In the genomic region with DNA sequence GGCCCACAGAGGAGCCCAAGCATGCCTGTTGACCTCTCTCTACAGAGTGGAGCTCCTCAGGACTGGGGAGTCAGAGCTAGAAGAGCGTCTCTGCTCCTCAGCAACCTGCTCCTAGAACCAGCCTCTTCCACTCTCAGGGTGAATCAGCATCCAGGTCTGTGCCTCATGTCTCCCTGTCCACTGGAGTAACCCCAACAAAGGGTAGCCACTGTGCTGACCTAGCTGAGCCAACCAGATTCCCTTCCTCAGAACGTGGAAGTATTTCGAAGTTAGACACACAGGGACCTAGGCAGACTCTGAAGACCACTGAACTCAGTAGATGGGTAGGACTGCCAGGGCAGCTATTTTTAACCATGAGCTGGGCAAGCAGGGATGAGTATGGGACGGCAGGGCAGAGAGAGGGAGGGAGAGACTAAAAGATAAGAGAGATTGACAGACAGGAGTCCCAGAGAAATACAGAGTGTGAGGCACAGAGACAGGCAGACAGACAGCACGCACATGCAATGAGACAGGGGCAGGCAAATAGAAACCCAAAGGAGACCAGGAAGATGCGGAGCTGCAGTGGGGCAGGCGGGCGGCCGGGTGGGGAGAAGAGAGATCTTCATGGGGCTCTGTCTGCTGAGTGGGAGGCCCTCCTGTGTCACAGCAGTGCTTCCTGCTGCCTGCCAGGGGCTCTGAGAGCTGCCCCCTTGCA, we compare ENCODE assay signal across 1 cellular context.
TF ChIP-seq lines count a peak whose summit lies in the region.

No MANE protein-coding gene starts in this region.

TF ChIP-seq in K562, 482 proteins besides CTCF, POLR2A, EP300 and RAD21 (continued from another document and continues in another):
- TF ChIP-seq, protein P1, sequence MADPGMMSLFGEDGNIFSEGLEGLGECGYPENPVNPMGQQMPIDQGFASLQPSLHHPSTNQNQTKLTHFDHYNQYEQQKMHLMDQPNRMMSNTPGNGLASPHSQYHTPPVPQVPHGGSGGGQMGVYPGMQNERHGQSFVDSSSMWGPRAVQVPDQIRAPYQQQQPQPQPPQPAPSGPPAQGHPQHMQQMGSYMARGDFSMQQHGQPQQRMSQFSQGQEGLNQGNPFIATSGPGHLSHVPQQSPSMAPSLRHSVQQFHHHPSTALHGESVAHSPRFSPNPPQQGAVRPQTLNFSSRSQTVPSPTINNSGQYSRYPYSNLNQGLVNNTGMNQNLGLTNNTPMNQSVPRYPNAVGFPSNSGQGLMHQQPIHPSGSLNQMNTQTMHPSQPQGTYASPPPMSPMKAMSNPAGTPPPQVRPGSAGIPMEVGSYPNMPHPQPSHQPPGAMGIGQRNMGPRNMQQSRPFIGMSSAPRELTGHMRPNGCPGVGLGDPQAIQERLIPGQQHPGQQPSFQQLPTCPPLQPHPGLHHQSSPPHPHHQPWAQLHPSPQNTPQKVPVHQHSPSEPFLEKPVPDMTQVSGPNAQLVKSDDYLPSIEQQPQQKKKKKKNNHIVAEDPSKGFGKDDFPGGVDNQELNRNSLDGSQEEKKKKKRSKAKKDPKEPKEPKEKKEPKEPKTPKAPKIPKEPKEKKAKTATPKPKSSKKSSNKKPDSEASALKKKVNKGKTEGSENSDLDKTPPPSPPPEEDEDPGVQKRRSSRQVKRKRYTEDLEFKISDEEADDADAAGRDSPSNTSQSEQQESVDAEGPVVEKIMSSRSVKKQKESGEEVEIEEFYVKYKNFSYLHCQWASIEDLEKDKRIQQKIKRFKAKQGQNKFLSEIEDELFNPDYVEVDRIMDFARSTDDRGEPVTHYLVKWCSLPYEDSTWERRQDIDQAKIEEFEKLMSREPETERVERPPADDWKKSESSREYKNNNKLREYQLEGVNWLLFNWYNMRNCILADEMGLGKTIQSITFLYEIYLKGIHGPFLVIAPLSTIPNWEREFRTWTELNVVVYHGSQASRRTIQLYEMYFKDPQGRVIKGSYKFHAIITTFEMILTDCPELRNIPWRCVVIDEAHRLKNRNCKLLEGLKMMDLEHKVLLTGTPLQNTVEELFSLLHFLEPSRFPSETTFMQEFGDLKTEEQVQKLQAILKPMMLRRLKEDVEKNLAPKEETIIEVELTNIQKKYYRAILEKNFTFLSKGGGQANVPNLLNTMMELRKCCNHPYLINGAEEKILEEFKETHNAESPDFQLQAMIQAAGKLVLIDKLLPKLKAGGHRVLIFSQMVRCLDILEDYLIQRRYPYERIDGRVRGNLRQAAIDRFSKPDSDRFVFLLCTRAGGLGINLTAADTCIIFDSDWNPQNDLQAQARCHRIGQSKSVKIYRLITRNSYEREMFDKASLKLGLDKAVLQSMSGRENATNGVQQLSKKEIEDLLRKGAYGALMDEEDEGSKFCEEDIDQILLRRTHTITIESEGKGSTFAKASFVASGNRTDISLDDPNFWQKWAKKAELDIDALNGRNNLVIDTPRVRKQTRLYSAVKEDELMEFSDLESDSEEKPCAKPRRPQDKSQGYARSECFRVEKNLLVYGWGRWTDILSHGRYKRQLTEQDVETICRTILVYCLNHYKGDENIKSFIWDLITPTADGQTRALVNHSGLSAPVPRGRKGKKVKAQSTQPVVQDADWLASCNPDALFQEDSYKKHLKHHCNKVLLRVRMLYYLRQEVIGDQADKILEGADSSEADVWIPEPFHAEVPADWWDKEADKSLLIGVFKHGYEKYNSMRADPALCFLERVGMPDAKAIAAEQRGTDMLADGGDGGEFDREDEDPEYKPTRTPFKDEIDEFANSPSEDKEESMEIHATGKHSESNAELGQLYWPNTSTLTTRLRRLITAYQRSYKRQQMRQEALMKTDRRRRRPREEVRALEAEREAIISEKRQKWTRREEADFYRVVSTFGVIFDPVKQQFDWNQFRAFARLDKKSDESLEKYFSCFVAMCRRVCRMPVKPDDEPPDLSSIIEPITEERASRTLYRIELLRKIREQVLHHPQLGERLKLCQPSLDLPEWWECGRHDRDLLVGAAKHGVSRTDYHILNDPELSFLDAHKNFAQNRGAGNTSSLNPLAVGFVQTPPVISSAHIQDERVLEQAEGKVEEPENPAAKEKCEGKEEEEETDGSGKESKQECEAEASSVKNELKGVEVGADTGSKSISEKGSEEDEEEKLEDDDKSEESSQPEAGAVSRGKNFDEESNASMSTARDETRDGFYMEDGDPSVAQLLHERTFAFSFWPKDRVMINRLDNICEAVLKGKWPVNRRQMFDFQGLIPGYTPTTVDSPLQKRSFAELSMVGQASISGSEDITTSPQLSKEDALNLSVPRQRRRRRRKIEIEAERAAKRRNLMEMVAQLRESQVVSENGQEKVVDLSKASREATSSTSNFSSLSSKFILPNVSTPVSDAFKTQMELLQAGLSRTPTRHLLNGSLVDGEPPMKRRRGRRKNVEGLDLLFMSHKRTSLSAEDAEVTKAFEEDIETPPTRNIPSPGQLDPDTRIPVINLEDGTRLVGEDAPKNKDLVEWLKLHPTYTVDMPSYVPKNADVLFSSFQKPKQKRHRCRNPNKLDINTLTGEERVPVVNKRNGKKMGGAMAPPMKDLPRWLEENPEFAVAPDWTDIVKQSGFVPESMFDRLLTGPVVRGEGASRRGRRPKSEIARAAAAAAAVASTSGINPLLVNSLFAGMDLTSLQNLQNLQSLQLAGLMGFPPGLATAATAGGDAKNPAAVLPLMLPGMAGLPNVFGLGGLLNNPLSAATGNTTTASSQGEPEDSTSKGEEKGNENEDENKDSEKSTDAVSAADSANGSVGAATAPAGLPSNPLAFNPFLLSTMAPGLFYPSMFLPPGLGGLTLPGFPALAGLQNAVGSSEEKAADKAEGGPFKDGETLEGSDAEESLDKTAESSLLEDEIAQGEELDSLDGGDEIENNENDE (IDR thresholded peaks at IDR 0.05; ENCODE audit: low read depth, low read length): no peak
- no peak for TF ChIP-seq CTCFL (IDR thresholded peaks at IDR 0.05; ENCODE audit: borderline replicate concordance, insufficient read depth, low read depth, low read length, poor library complexity, severe bottlenecking)
- no peak for TF ChIP-seq KLF13 (tag; IDR thresholded peaks at IDR 0.05; ENCODE audit: borderline replicate concordance, low read depth)
- TF ChIP-seq CXXC5 (CRISPR knock-in tag; IDR thresholded peaks at IDR 0.05): peak; percentile 13; the same call in 1 of the 2 replicates
- no peak for TF ChIP-seq CBX3 (IDR thresholded peaks at IDR 0.05; ENCODE audit: borderline replicate concordance in 1 of 2, low read length in 2 of 2)
- no peak for TF ChIP-seq FUS (optimal IDR thresholded peaks at IDR 0.05; ENCODE audit: low read depth, low read length)
- TF ChIP-seq ZNF124 (CRISPR knock-in tag; IDR thresholded peaks at IDR 0.05): no peak
- TF ChIP-seq, protein P2, sequence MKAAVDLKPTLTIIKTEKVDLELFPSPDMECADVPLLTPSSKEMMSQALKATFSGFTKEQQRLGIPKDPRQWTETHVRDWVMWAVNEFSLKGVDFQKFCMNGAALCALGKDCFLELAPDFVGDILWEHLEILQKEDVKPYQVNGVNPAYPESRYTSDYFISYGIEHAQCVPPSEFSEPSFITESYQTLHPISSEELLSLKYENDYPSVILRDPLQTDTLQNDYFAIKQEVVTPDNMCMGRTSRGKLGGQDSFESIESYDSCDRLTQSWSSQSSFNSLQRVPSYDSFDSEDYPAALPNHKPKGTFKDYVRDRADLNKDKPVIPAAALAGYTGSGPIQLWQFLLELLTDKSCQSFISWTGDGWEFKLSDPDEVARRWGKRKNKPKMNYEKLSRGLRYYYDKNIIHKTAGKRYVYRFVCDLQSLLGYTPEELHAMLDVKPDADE (conservative IDR thresholded peaks at IDR 0.05; ENCODE audit: control insufficient read depth, low read depth, low read length): no peak
- no peak for TF ChIP-seq TRIM24 (IDR thresholded peaks at IDR 0.05)
- no peak for TF ChIP-seq HINFP (tag; conservative IDR thresholded peaks at IDR 0.05; ENCODE audit: low read depth)
- TF ChIP-seq RBM34 (IDR thresholded peaks at IDR 0.05; ENCODE audit: borderline replicate concordance, insufficient read depth, low read length): no peak
- no peak for TF ChIP-seq YY1 (IDR thresholded peaks at IDR 0.05; ENCODE audit: borderline replicate concordance in 1 of 3, control insufficient read depth in 1 of 3, extremely low read depth in 1 of 3, insufficient read depth in 3 of 3, insufficient read length in 1 of 3, insufficient replicate concordance in 2 of 3, low read depth in 1 of 3, low read length in 2 of 3)
- TF ChIP-seq HBP1 (CRISPR knock-in tag; IDR thresholded peaks at IDR 0.05): no peak
- no peak for TF ChIP-seq ZNF609 (CRISPR knock-in tag; IDR thresholded peaks at IDR 0.05; ENCODE audit: borderline replicate concordance)
- no peak for TF ChIP-seq SIN3B (IDR thresholded peaks at IDR 0.05; ENCODE audit: low read depth)
- no peak for TF ChIP-seq SNAPC5 (CRISPR knock-in tag; IDR thresholded peaks at IDR 0.05)
- TF ChIP-seq ZNF583 (CRISPR knock-in tag; IDR thresholded peaks at IDR 0.05): no peak
- TF ChIP-seq ETV5 (CRISPR knock-in tag; IDR thresholded peaks at IDR 0.05; ENCODE audit: low read depth): peak; percentile 49; the same call in 1 of the 2 replicates
- TF ChIP-seq ZNF23 (CRISPR knock-in tag; IDR thresholded peaks at IDR 0.05): no peak
- no peak for TF ChIP-seq ILF3 (IDR thresholded peaks at IDR 0.05; ENCODE audit: borderline replicate concordance)
- TF ChIP-seq MYNN (IDR thresholded peaks at IDR 0.05): no peak
- no peak for TF ChIP-seq MYNN (CRISPR knock-in tag; IDR thresholded peaks at IDR 0.05)
- TF ChIP-seq NFXL1 (CRISPR knock-in tag; IDR thresholded peaks at IDR 0.05): no peak
- TF ChIP-seq ETV6 (IDR thresholded peaks at IDR 0.05; ENCODE audit: borderline replicate concordance in 1 of 2, low read depth in 2 of 2, low read length in 1 of 2): no peak
- TF ChIP-seq ETV6 (CRISPR knock-in tag; IDR thresholded peaks at IDR 0.05; ENCODE audit: borderline replicate concordance): no peak
- TF ChIP-seq ZNF551 (CRISPR knock-in tag; IDR thresholded peaks at IDR 0.05): no peak
- TF ChIP-seq NUFIP1 (IDR thresholded peaks at IDR 0.05; ENCODE audit: partially characterized antibody): no peak
- no peak for TF ChIP-seq ZNF121 (CRISPR knock-in tag; conservative IDR thresholded peaks at IDR 0.05)
- TF ChIP-seq SIRT6 (IDR thresholded peaks at IDR 0.05; ENCODE audit: low read depth, low read length): no peak
- TF ChIP-seq ILK (tag; IDR thresholded peaks at IDR 0.05; ENCODE audit: borderline replicate concordance, low read depth): no peak
- no peak for TF ChIP-seq RHOXF2B (CRISPR knock-in tag; conservative IDR thresholded peaks at IDR 0.05)
- TF ChIP-seq SNRNP70 (optimal IDR thresholded peaks at IDR 0.05; ENCODE audit: low read depth, low read length): no peak
